In genomic region chr4:15811703-15812325, GRCh38 we compare ENCODE assay signal across 16 cellular contexts. TPM values are rescaled to one million over a fixed set of nuclear protein-coding genes. Genes with fewer than 3 reads are reported as not detected.
DNase-seq lines count a peak whose midpoint lies in the region; ATAC-seq and TF ChIP-seq lines count a peak whose summit lies in the region.
"Had no signal": no experiment of that assay in that cellular context is flagged by ENCODE, and none has a peak within 500 bp of the region (broad histone marks: within the 10 kb centered on the region; RNA-seq: fewer than 3 reads in every experiment).

No MANE protein-coding gene starts in this region.

- TF ChIP-seq RAD21 in Ishikawa (IDR thresholded peaks at IDR 0.05; ENCODE audit: low read depth) = no peak

- H3K4me1 ChIP-seq in PC-3 (ENCODE audit: insufficient read depth, low read length) = no peaks in the 10 kb centered on the region
- H3K4me1 ChIP-seq in esophagus (ENCODE audit: control insufficient read depth in 2 of 2, insufficient read depth in 2 of 2, low read length in 1 of 2) = no peaks in the 10 kb centered on the region
- H3K4me1 ChIP-seq: BE2C, colonic mucosa, thyroid gland had no signal

- TF ChIP-seq CTCF in PC-3 (conservative IDR thresholded peaks at IDR 0.05; ENCODE audit: low read depth, low read length) (no peak), chondrocyte (IDR thresholded peaks at IDR 0.05) (no peak)

- H3K36me3 ChIP-seq in PC-3 (ENCODE audit: low read depth, low read length) (no peaks in the 10 kb centered on the region), esophagus (ENCODE audit: control insufficient read depth in 2 of 2, insufficient read depth in 2 of 2, low read length in 1 of 2) (no peaks in the 10 kb centered on the region)
- H3K36me3 ChIP-seq: BE2C, colonic mucosa, thyroid gland had no signal

- no peak overlapping the region for H3K27ac ChIP-seq in PC-3 (ENCODE audit: low read length)
- H3K27ac ChIP-seq in esophagus (ENCODE audit: low read depth in 2 of 2, low read length in 1 of 2) = peak overlapping the region; percentile 20 to 40
- H3K27ac ChIP-seq: colonic mucosa, thyroid gland had no signal

- H3K79me2 ChIP-seq in PC-3 (ENCODE audit: low read length) = no peaks in the 10 kb centered on the region

- no peak overlapping the region for H2AFZ ChIP-seq in PC-3 (ENCODE audit: low read length)

- CTCF ChIA-PET in PC-3 (lab: Charles Lee) = no interaction called here

- H3K4me2 ChIP-seq in PC-3 (ENCODE audit: low read length) = peak overlapping the region; percentile 22; the same call in 1 of the 2 replicates

- H3K9ac ChIP-seq in PC-3 (ENCODE audit: low read length) = no peak overlapping the region

- WGBS in esophagus, 2 donors = 48 to 61% methylated on average over 2 of the region's 2 CpGs

- peak overlapping the region; percentile 20 to 39 for H3K27ac Mint-ChIP-seq in natural killer cell treated with Interleukin-12 subunit alpha and Interleukin-12 subunit beta and Interleukin-15 and Interleukin-18, amount 100 ng/mL, for 72 hours
- no peak overlapping the region for H3K27ac Mint-ChIP-seq in chondrocyte (ENCODE audit: unreplicated experiment)
- H3K27ac Mint-ChIP-seq: memory B cell; nephron; stimulated activated effector memory CD8-positive, alpha-beta T cell treated with anti-CD3 and anti-CD28 coated beads, Interleukin-12 subunit alpha, Interleukin-12 subunit beta, amount 100 ng/mL, for 72 hours had no signal

- H4K20me1 ChIP-seq in PC-3 (ENCODE audit: low read length) = no peaks in the 10 kb centered on the region

- no peaks in the 10 kb centered on the region for H3K27me3 Mint-ChIP-seq in natural killer cell treated with Interleukin-12 subunit alpha and Interleukin-12 subunit beta and Interleukin-15 and Interleukin-18, amount 100 ng/mL, for 72 hours
- peaks cover 23% of the 10 kb centered on the region for H3K27me3 Mint-ChIP-seq in chondrocyte (ENCODE audit: low read depth)
- H3K27me3 Mint-ChIP-seq: memory B cell had no signal

- TF ChIP-seq EP300 in Ishikawa (IDR thresholded peaks at IDR 0.05; ENCODE audit: borderline replicate concordance) = peak; percentile 86; the same call in 1 of the 2 replicates

- H3K4me3 ChIP-seq in PC-3 (ENCODE audit: low read length) (no peak overlapping the region), esophagus (ENCODE audit: low read depth in 1 of 2, low read length in 2 of 2) (no peak overlapping the region)
- H3K4me3 ChIP-seq: colonic mucosa, thyroid gland had no signal

- no peaks in the 10 kb centered on the region for H3F3A ChIP-seq in PC-3 (ENCODE audit: low read length, unreplicated experiment)

- H3K9me2 ChIP-seq in PC-3 (replicated peaks; ENCODE audit: low read length) = no peaks in the 10 kb centered on the region

- H3K4me1 Mint-ChIP-seq in natural killer cell treated with Interleukin-12 subunit alpha and Interleukin-12 subunit beta and Interleukin-15 and Interleukin-18, amount 100 ng/mL, for 72 hours (ENCODE audit: low read depth in 2 of 2) = peaks cover 53 to 65% of the 10 kb centered on the region in 2 donors
- no peaks in the 10 kb centered on the region for H3K4me1 Mint-ChIP-seq in chondrocyte (ENCODE audit: low read depth)
- H3K4me1 Mint-ChIP-seq: nephron had no signal

- no TSS peak for BruUV-seq in PC-3 (replicated peaks; lab: Mats Ljungman, UMichigan)

- intact Hi-C loops in PC-3 (cut with micrococcal nuclease) = no loop called here

- H3K36me3 Mint-ChIP-seq in natural killer cell treated with Interleukin-12 subunit alpha and Interleukin-12 subunit beta and Interleukin-15 and Interleukin-18, amount 100 ng/mL, for 72 hours = peaks cover 5% of the 10 kb centered on the region
- H3K36me3 Mint-ChIP-seq in chondrocyte (ENCODE audit: low read depth) = no peaks in the 10 kb centered on the region
- H3K36me3 Mint-ChIP-seq: memory B cell; stimulated activated effector memory CD8-positive, alpha-beta T cell treated with anti-CD3 and anti-CD28 coated beads, Interleukin-12 subunit alpha, Interleukin-12 subunit beta, amount 100 ng/mL, for 72 hours had no signal

- H3K4me3 Mint-ChIP-seq in natural killer cell treated with Interleukin-12 subunit alpha and Interleukin-12 subunit beta and Interleukin-15 and Interleukin-18, amount 100 ng/mL, for 72 hours = no peak overlapping the region
- no peak overlapping the region for H3K4me3 Mint-ChIP-seq in chondrocyte (ENCODE audit: unreplicated experiment)
- H3K4me3 Mint-ChIP-seq: memory B cell; nephron; stimulated activated effector memory CD8-positive, alpha-beta T cell treated with anti-CD3 and anti-CD28 coated beads, Interleukin-12 subunit alpha, Interleukin-12 subunit beta, amount 100 ng/mL, for 72 hours had no signal

- DNase-seq in PC-3 = peak; percentile 59
- no peak for DNase-seq in natural killer cell treated with Interleukin-12 subunit alpha and Interleukin-12 subunit beta and Interleukin-15 and Interleukin-18, amount 100 ng/mL, for 72 hours (ENCODE audit: low spot score)
- DNase-seq in NCI-H748 (lab: John Stamatoyannopoulos, UW; ENCODE audit: unreplicated experiment) = no peak
- no peak for DNase-seq in chondrocyte (ENCODE audit: low spot score)
- no peak for DNase-seq in GM19238 (ENCODE audit: insufficient read length, low spot score)
- DNase-seq: BE2C, colonic mucosa, GF-D8, NCI-H2171 treated with DMSO at 0.1 percent for 48 hours, NCI-H774, thyroid gland had no signal

- no peaks in the 10 kb centered on the region for H3K9me3 ChIP-seq in PC-3 (ENCODE audit: low read length)
- H3K9me3 ChIP-seq in esophagus (ENCODE audit: control insufficient read depth in 2 of 2, insufficient read depth in 1 of 2, low read depth in 1 of 2, low read length in 1 of 2) = no peaks in the 10 kb centered on the region
- H3K9me3 ChIP-seq: BE2C, colonic mucosa, thyroid gland had no signal

- H3K9me3 Mint-ChIP-seq in natural killer cell treated with Interleukin-12 subunit alpha and Interleukin-12 subunit beta and Interleukin-15 and Interleukin-18, amount 100 ng/mL, for 72 hours = no peaks in the 10 kb centered on the region
- H3K9me3 Mint-ChIP-seq in chondrocyte (ENCODE audit: low read depth) = no peaks in the 10 kb centered on the region
- H3K9me3 Mint-ChIP-seq: memory B cell; nephron; stimulated activated effector memory CD8-positive, alpha-beta T cell treated with anti-CD3 and anti-CD28 coated beads, Interleukin-12 subunit alpha, Interleukin-12 subunit beta, amount 100 ng/mL, for 72 hours had no signal

- H3K27me3 ChIP-seq in PC-3 (ENCODE audit: low read length) = no peaks in the 10 kb centered on the region
- H3K27me3 ChIP-seq in esophagus (ENCODE audit: control insufficient read depth in 1 of 2, insufficient read depth in 2 of 2, low read length in 2 of 2) = no peaks in the 10 kb centered on the region
- H3K27me3 ChIP-seq: BE2C, colonic mucosa, thyroid gland had no signal

- POLR2A ChIA-PET in PC-3 (lab: Charles Lee; ENCODE audit: unreplicated experiment) = interaction anchor here (0.8 kb wide), 1 partner anchor 458 kb away, joined by 18 read pairs; no protein-coding TSS in a partner anchor

- no peak for ATAC-seq in PC-3
- no peak for ATAC-seq in natural killer cell treated with Interleukin-12 subunit alpha and Interleukin-12 subunit beta and Interleukin-15 and Interleukin-18, amount 100 ng/mL, for 72 hours
- ATAC-seq: stimulated activated effector memory CD8-positive, alpha-beta T cell treated with anti-CD3 and anti-CD28 coated beads, Interleukin-12 subunit alpha, Interleukin-12 subunit beta, amount 100 ng/mL, for 72 hours had no signal

TF ChIP-seq in Ishikawa, 13 proteins besides CTCF, POLR2A, EP300 and RAD21 (continues in another document):
- no peak for TF ChIP-seq ZBTB7A (IDR thresholded peaks at IDR 0.05; ENCODE audit: low read depth)
- peak; percentile 86 for TF ChIP-seq TCF12 (IDR thresholded peaks at IDR 0.05; ENCODE audit: low read depth)
- TF ChIP-seq NFIC (IDR thresholded peaks at IDR 0.05) = peak; percentile 65
- TF ChIP-seq TEAD4 (IDR thresholded peaks at IDR 0.05) = peak; percentile 94
- TF ChIP-seq USF1 (IDR thresholded peaks at IDR 0.05) = 0 out of 2 replicates have a peak, but pooled peaks have one; percentile 24
- TF ChIP-seq MAX (IDR thresholded peaks at IDR 0.05) = peak; percentile 53; the same call in 1 of the 2 replicates
- peak; percentile 35; the same call in 1 of the 2 replicates for TF ChIP-seq YY1 (IDR thresholded peaks at IDR 0.05; ENCODE audit: low read depth)
- peak; percentile 73; the same call in 1 of the 2 replicates for TF ChIP-seq FOXM1 (IDR thresholded peaks at IDR 0.05; ENCODE audit: borderline replicate concordance, low read depth)
- TF ChIP-seq CREB1 (IDR thresholded peaks at IDR 0.05; ENCODE audit: low read depth) = no peak

RNA-seq across cellular contexts. Expression of gene CD38, which starts 33.7 kb away (rescaled TPM):
- total RNA-seq in PC-3 (2014; rRNA removed) = not detected in 2 replicates
- polyA plus RNA-seq in esophagus = 1 to 10 TPM in 1 of 2 donors, under 1 TPM in 1; 0.72 to 1.2 TPM
- 100 to 1,000 TPM in 1 of 2 donors, 10 to 100 TPM in 1; 94.7 to 179 TPM for total RNA-seq in natural killer cell treated with Interleukin-12 subunit alpha and Interleukin-12 subunit beta and Interleukin-15 and Interleukin-18, amount 100 ng/mL, for 72 hours
- not detected in 3 replicates for total RNA-seq in chondrocyte

Comparison
In these comparisons a context has a peak if more than half of its experiments do, and no peak if none do; other contexts are left out.
1. RNA of gene CD38, which starts 33.7 kb away (total RNA-seq): 94.7 to 179 TPM in natural killer cell treated with Interleukin-12 subunit alpha and Interleukin-12 subunit beta and Interleukin-15 and Interleukin-18, amount 100 ng/mL, for 72 hours; not detected in PC-3 and not detected in chondrocyte; every median in the first group is over 10 times any median in the second.